Comparison of ENCODE assay signal across 8 cellular contexts in the genomic region with DNA sequence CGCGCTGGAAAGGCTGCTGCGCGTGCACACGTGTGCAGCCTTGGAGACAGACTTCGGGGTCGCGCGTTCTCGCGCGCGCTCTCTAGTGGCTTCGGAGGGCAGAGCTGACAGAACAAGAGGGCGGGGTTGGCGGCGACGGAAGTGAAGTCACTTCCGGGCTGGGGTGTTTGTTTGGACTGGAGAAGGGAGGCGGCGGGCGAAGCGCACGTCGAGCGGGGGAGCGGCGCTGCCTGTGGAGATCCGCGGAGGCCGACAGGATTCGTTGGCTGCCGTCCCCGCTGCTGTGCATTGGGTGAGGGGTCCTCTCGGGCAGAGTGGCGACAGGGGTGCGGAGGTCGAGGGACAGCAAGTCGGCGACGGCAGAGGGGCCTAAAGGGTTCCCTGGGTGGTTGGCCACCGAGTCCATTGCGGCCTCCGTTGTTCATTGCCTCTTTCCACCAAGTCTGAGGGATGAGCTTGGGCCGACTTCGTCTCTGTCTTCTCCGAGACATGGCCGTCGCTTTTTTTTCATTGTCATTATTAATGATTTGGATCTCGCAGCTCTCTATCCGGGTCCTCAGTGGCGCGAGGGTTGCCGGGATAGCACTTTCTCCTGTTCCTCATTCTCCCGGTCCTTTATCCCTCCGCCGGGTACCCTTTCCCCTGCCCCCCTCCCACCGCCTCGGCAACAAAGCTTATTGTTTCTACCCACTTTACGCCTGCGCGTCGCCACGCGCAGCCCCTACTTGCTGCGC. TPM values are rescaled to one million over a fixed set of nuclear protein-coding genes. Genes with fewer than 3 reads are reported as not detected.
DNase-seq lines count a peak whose midpoint lies in the region; ATAC-seq and TF ChIP-seq lines count a peak whose summit lies in the region.

A gene with protein sequence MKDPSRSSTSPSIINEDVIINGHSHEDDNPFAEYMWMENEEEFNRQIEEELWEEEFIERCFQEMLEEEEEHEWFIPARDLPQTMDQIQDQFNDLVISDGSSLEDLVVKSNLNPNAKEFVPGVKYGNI (plus strand): TSS at position 166 of the 734 bp plus-strand sequence. CDS start 21,931 bp downstream, outside the sequence.

- TF ChIP-seq CTCF in KMS-11 (conservative IDR thresholded peaks at IDR 0.05; ENCODE audit: low read depth, low read length) (peak; percentile 50; the same call in 1 of the 2 replicates), Panc1 (IDR thresholded peaks at IDR 0.05) (peak; percentile 92)

- H3K4me1 Mint-ChIP-seq in activated T-cell treated with anti-CD3 and anti-CD28 coated beads, Interleukin-2, amount 50 U/mL, for 4 hours (ENCODE audit: low read depth), result peaks cover 48% of the 10 kb centered on the region

- peaks cover 13% of the 10 kb centered on the region for H3K36me3 Mint-ChIP-seq in activated T-cell treated with anti-CD3 and anti-CD28 coated beads, Interleukin-2, amount 50 U/mL, for 4 hours (ENCODE audit: insufficient read depth)

- H3K4me3 ChIP-seq in KMS-11 (IDR thresholded peaks at IDR 0.05; ENCODE audit: insufficient read depth, low read depth, low read length) (no peak within 1 kb of the TSS), Panc1 (ENCODE audit: low read depth in 2 of 2, low read length in 2 of 2) (peak within 1 kb of the TSS; percentile 82 to 98), muscle layer of duodenum (ENCODE audit: low read depth in 1 of 2, low read length in 2 of 2) (peak within 1 kb of the TSS; percentile 91)

- H3K36me3 ChIP-seq in KMS-11 (ENCODE audit: insufficient read depth) (no peaks in the 10 kb centered on the region), Panc1 (ENCODE audit: control insufficient read depth, insufficient read depth, low read length) (peaks cover 3% of the 10 kb centered on the region; the same call in 1 of the 2 replicates), muscle layer of duodenum (ENCODE audit: control insufficient read depth in 1 of 2, insufficient read depth in 2 of 2, low read length in 2 of 2) (peaks cover 0 to 10% of the 10 kb centered on the region in 2 donors)

- H2AFZ ChIP-seq in KMS-11 (ENCODE audit: low read depth), result peak within 1 kb of the TSS; percentile 58

- peak within 1 kb of the TSS; percentile 91 for H3K4me2 ChIP-seq in KMS-11

- H3K27me3 ChIP-seq in KMS-11 (ENCODE audit: insufficient read depth, low read depth), result no peaks in the 10 kb centered on the region
- H3K27me3 ChIP-seq in Panc1 (ENCODE audit: control insufficient read depth, insufficient read depth, low read length), result no peaks in the 10 kb centered on the region
- H3K27me3 ChIP-seq in muscle layer of duodenum (ENCODE audit: low read depth, low read length), result no peaks in the 10 kb centered on the region

- no peaks in the 10 kb centered on the region for H4K20me1 ChIP-seq in KMS-11 (ENCODE audit: insufficient read depth)

- ATAC-seq in GM21723 (IDR thresholded peaks at IDR 0.05; ENCODE audit: unreplicated experiment) (peak; percentile 94), Panc1 (peak; percentile 93), esophagus mucosa (peak; percentile 98)
- ATAC-seq in activated T-cell treated with anti-CD3 and anti-CD28 coated beads, Interleukin-2, amount 50 U/mL, for 4 hours, result peak; percentile 91 to 92

- in situ Hi-C loops in Panc1 (cut with HindIII; ENCODE audit: low pct_unique_long_range_greater_than_20kb, low sequenced_read_pairs), result no loop called here

- no peaks in the 10 kb centered on the region for H3K9me3 Mint-ChIP-seq in activated T-cell treated with anti-CD3 and anti-CD28 coated beads, Interleukin-2, amount 50 U/mL, for 4 hours

- peaks cover 45% of the 10 kb centered on the region for H3K79me2 ChIP-seq in KMS-11 (ENCODE audit: insufficient read depth, low read depth)

- H3K9me3 ChIP-seq in Panc1 (ENCODE audit: control insufficient read depth, insufficient read depth, low read depth, low read length), result no peaks in the 10 kb centered on the region
- H3K9me3 ChIP-seq in muscle layer of duodenum (ENCODE audit: control insufficient read depth in 1 of 2, low read length in 2 of 2), result no peaks in the 10 kb centered on the region

- peak within 1 kb of the TSS; percentile 100 for H3K4me3 Mint-ChIP-seq in activated T-cell treated with anti-CD3 and anti-CD28 coated beads, Interleukin-2, amount 50 U/mL, for 4 hours

- H3K27ac ChIP-seq in KMS-11 (peak within 1 kb of the TSS; percentile 93), Panc1 (ENCODE audit: low read length) (peak within 1 kb of the TSS; percentile 98), muscle layer of duodenum (ENCODE audit: low read length) (peak within 1 kb of the TSS; percentile 97)

- H3K27me3 Mint-ChIP-seq in activated T-cell treated with anti-CD3 and anti-CD28 coated beads, Interleukin-2, amount 50 U/mL, for 4 hours (ENCODE audit: low read depth), result no peaks in the 10 kb centered on the region

- DNase-seq in DMS79 treated with DMSO at 0.1 percent for 48 hours (lab: John Stamatoyannopoulos, UW) (peak; percentile 83), Panc1 (ENCODE audit: low read depth, low spot score) (peak; percentile 85)
- DNase-seq in activated T-cell treated with anti-CD3 and anti-CD28 coated beads, Interleukin-2, amount 50 U/mL, for 4 hours, result peak; percentile 96
- DNase-seq in stimulated activated CD8-positive, alpha-beta memory T cell treated with anti-CD3 and anti-CD28 coated beads, Interleukin-7, amount 100 ng/mL, for 4 hours (ENCODE audit: low read depth in 2 of 2), result peak; percentile 95 to 97

- intact Hi-C loops in Panc1 (cut with micrococcal nuclease; ENCODE audit: unreplicated experiment), result no loop called here

- peak within 1 kb of the TSS; percentile 86 for H3K9ac ChIP-seq in KMS-11

- H3K4me1 ChIP-seq in KMS-11 (ENCODE audit: low read depth, poor library complexity, severe bottlenecking), result peaks cover 22% of the 10 kb centered on the region
- peaks cover 12% of the 10 kb centered on the region for H3K4me1 ChIP-seq in Panc1 (ENCODE audit: control insufficient read depth, insufficient read depth, low read length)
- H3K4me1 ChIP-seq in muscle layer of duodenum (ENCODE audit: control insufficient read depth in 1 of 2, insufficient read depth in 2 of 2, low read length in 2 of 2), result peaks cover 8 to 32% of the 10 kb centered on the region in 2 donors

- POLR2A ChIA-PET in Panc1 (lab: Charles Lee), result interaction anchor here (0.5 to 1.3 kb wide), 15 partner anchors 9 to 880 kb away, joined by 3 to 11 read pairs (median 5); a partner anchor contains a TSS

- CTCF ChIA-PET in Panc1 (lab: Charles Lee), result interaction anchor here (0.6 kb wide), 1 partner anchor 755 kb away, joined by 3 read pairs; no protein-coding TSS in a partner anchor

- no TSS peak for BruUV-seq in Panc1 (replicated peaks; lab: Mats Ljungman, UMichigan)

RNA-seq across cellular contexts. Expression of the gene that starts here (rescaled TPM):
- 79.4 TPM for total RNA-seq in Panc1 (2021; ENCODE audit: unreplicated experiment)
- polyA plus RNA-seq in Panc1 (2012; ENCODE audit: insufficient read length), result 229 TPM
- 10 to 100 TPM; 47.0 to 59.9 (median 50.5) TPM for total RNA-seq in activated T-cell treated with anti-CD3 and anti-CD28 coated beads, Interleukin-2, amount 50 U/mL, for 4 hours
- 38.1 TPM for total RNA-seq in esophagus mucosa
